In genomic region chr1:226631229-226632000, GRCh38 we compare ENCODE assay signal across 13 cellular contexts.
DNase-seq lines count a peak whose midpoint lies in the region; ATAC-seq and TF ChIP-seq lines count a peak whose summit lies in the region.
"Had no signal": no experiment of that assay in that cellular context is flagged by ENCODE, and none has a peak within 500 bp of the region (broad histone marks: within the 10 kb centered on the region; RNA-seq: fewer than 3 reads in every experiment).

No MANE protein-coding gene starts in this region.

- peak; percentile 33 for DNase-seq in cardiac septum (ENCODE audit: low spot score)
- DNase-seq in heart right ventricle, result no peak
- DNase-seq in coronary artery (ENCODE audit: low spot score), result peak; percentile 33
- DNase-seq in neural crest cell (ENCODE audit: low read depth, low spot score), result no peak
- peak in 1 of 2 donors; percentile 15 for DNase-seq in uterus
- DNase-seq in GM03348 (ENCODE audit: low spot score), result no peak
- DNase-seq: AML-193, erythroblast, NCI-H1694 treated with DMSO at 0.1 percent for 48 hours, SK-N-SH had no signal

- H3K9me3 ChIP-seq in heart right ventricle (no peaks in the 10 kb centered on the region), uterus (no peaks in the 10 kb centered on the region)
- H3K9me3 ChIP-seq: SK-N-SH had no signal

- H3K36me3 ChIP-seq in heart right ventricle, result peaks cover 0 to 55% (median 0%) of the 10 kb centered on the region in 9 donors
- H3K36me3 ChIP-seq in uterus, result no peaks in the 10 kb centered on the region

- H3K4me1 ChIP-seq in heart right ventricle (peaks cover 0 to 47% (median 24%) of the 10 kb centered on the region in 9 donors), uterus (peaks cover 0 to 8% of the 10 kb centered on the region in 2 donors)

- no peaks in the 10 kb centered on the region for H3K27me3 Mint-ChIP-seq in neural crest cell (ENCODE audit: low read depth)

- no peaks in the 10 kb centered on the region for H3K9me3 Mint-ChIP-seq in neural crest cell

- no peaks in the 10 kb centered on the region for H3K36me3 Mint-ChIP-seq in neural crest cell (ENCODE audit: low read depth)

- intact Hi-C loops in cardiac septum (cut with DNase I), result no loop called here
- intact Hi-C loops in heart right ventricle (cut with DNase I), result loop anchor here in 7 of 10 donors (5.0 to 10.0 kb wide), 5 partner anchors 53 to 813 kb away; partner anchors contain the start of gene ITPKB (in 1 of the 7)
- intact Hi-C loops in uterus (cut with DNase I; ENCODE audit: low total_unique reads), result no loop called here

- WGBS in heart right ventricle, 2 donors, result 74 to 75% methylated on average over 10 of the region's 10 CpGs

- TF ChIP-seq CTCF in heart right ventricle (IDR thresholded peaks at IDR 0.05), result no peak
- no peak for TF ChIP-seq CTCF in coronary artery (IDR thresholded peaks at IDR 0.05)
- TF ChIP-seq CTCF in neural crest cell (conservative IDR thresholded peaks at IDR 0.05), result no peak
- no peak for TF ChIP-seq CTCF in uterus (IDR thresholded peaks at IDR 0.05)

- no peak overlapping the region for H3K4me3 Mint-ChIP-seq in neural crest cell

- H3K27me3 ChIP-seq in heart right ventricle (no peaks in the 10 kb centered on the region), uterus (no peaks in the 10 kb centered on the region)

- no peak for TF ChIP-seq POLR2A in uterus (IDR thresholded peaks at IDR 0.05)

- no peak overlapping the region for H3K4me3 ChIP-seq in heart right ventricle
- no peak overlapping the region for H3K4me3 ChIP-seq in coronary artery
- no peak overlapping the region for H3K4me3 ChIP-seq in uterus

- ATAC-seq in heart right ventricle, result no peak
- no peak for ATAC-seq in GM19463 (IDR thresholded peaks at IDR 0.05; ENCODE audit: unreplicated experiment)
- ATAC-seq in HG02623 (IDR thresholded peaks at IDR 0.05; ENCODE audit: unreplicated experiment), result no peak
- ATAC-seq: left lobe of liver had no signal

- peak overlapping the region; percentile 19 for H3K27ac Mint-ChIP-seq in neural crest cell (ENCODE audit: unreplicated experiment)

- peak overlapping the region in 1 of 10 donors; percentile 31 for H3K27ac ChIP-seq in heart right ventricle
- H3K27ac ChIP-seq in coronary artery, result no peak overlapping the region
- peak overlapping the region; percentile 41 to 54 for H3K27ac ChIP-seq in uterus

- H3K4me1 Mint-ChIP-seq in neural crest cell, result peaks cover 28% of the 10 kb centered on the region

Comparison
In these comparisons a context has a peak if more than half of its experiments do, and no peak if none do; other contexts are left out.
1. DNase-seq: peak in cardiac septum (single experiment) and coronary artery (single experiment); none in heart right ventricle (0 of 2), neural crest cell (single experiment) and GM03348 (single experiment).
2. intact Hi-C loops: an anchor here in heart right ventricle (5.0 to 10.0 kb wide); none called in cardiac septum and uterus.
3. H3K27ac ChIP-seq: peak in uterus (2 of 2); none in coronary artery (0 of 2).